Comparison of ENCODE assay signal across 11 cellular contexts in the genomic region with DNA sequence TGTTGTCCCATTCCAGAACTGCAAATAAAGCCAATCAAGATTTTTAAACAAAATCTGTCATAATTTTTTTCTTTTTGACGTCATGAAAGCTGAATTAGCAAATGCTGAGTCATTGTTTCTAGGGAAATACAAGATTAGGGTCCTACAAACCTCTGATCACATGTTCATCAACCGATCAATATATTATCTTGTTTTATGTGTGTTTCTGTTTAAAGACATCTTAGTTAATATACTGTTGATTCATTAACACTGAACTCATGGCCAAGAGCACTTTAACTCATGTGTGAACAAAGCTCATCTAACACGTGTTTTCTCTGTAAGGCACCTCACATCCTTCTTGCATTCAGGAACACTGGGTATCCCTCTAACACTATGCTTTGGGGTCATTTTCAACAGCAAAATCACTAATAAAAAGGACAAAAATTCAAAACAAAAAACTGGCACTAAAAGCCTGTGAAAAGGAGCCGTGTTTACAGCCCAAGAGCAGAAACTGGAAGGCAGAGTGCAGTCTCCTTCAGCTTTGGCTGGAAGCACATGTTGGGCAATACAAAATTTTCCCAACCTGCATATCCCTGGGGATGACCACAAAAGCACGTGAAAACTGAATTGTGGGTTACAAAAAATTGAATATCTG.
DNase-seq lines count a peak whose midpoint lies in the region; ATAC-seq and TF ChIP-seq lines count a peak whose summit lies in the region.
"Had no signal": no experiment of that assay in that cellular context is flagged by ENCODE, and none has a peak within 500 bp of the region (broad histone marks: within the 10 kb centered on the region; RNA-seq: fewer than 3 reads in every experiment).

No MANE protein-coding gene starts in this region.

- H3K9me2 ChIP-seq in Karpas-422 (replicated peaks; ENCODE audit: insufficient read depth, low read length) = no peaks in the 10 kb centered on the region

- H3K4me1 ChIP-seq in Karpas-422 (ENCODE audit: low read length) (peaks cover 59% of the 10 kb centered on the region), liver (ENCODE audit: control insufficient read depth in 4 of 4, insufficient read depth in 4 of 4, low read length in 3 of 4) (peaks cover 6 to 25% (median 12%) of the 10 kb centered on the region in 4 donors), thoracic aorta (ENCODE audit: control insufficient read depth in 1 of 2, low read depth in 2 of 2) (peaks cover 14 to 26% of the 10 kb centered on the region in 2 donors)

- H3K9ac ChIP-seq in Karpas-422 (ENCODE audit: low read length) = peak overlapping the region; percentile 1; the same call in 1 of the 2 replicates
- peak overlapping the region in 1 of 2 donors; percentile 89 for H3K9ac ChIP-seq in liver (ENCODE audit: low read depth in 1 of 2, low read length in 2 of 2)

- peak; percentile 94 for ATAC-seq in thoracic aorta (ENCODE audit: insufficient number of reproducible peaks, low FRiP score, low read depth)
- ATAC-seq: activated CD4-positive, CD25-positive, alpha-beta regulatory T cell treated with anti-CD3 and anti-CD28 coated beads, Interleukin-2, amount 50 U/mL, for 24 hours had no signal

- TF ChIP-seq CTCF in epithelial cell of esophagus (IDR thresholded peaks at IDR 0.05; ENCODE audit: insufficient read depth, low read depth, low read length, missing control alignments) = no peak
- no peak for TF ChIP-seq CTCF in liver (IDR thresholded peaks at IDR 0.05; ENCODE audit: low read depth, low read length, missing input control)
- no peak for TF ChIP-seq CTCF in thoracic aorta (IDR thresholded peaks at IDR 0.05)

- H3K27ac ChIP-seq in Karpas-422 (ENCODE audit: low read length) = peak overlapping the region; percentile 46
- H3K27ac ChIP-seq in liver (ENCODE audit: low read depth in 1 of 2, low read length in 2 of 2) = peak overlapping the region; percentile 84 to 93
- peak overlapping the region; percentile 53 to 70 for H3K27ac ChIP-seq in thoracic aorta

- peak; percentile 46 to 72 for TF ChIP-seq RAD21 in liver (IDR thresholded peaks at IDR 0.05)

- H3K36me3 ChIP-seq in Karpas-422 (ENCODE audit: insufficient read depth, low read length) (no peaks in the 10 kb centered on the region), liver (ENCODE audit: control insufficient read depth in 4 of 4, insufficient read depth in 3 of 4, low read depth in 1 of 4, low read length in 3 of 4) (no peaks in the 10 kb centered on the region), thoracic aorta (no peaks in the 10 kb centered on the region)

- H3K9me3 ChIP-seq in Karpas-422 (ENCODE audit: low read length) (no peaks in the 10 kb centered on the region), liver (ENCODE audit: control insufficient read depth in 4 of 4, low read length in 3 of 4) (no peaks in the 10 kb centered on the region), thoracic aorta (no peaks in the 10 kb centered on the region)

- no peaks in the 10 kb centered on the region for H3K27me3 ChIP-seq in Karpas-422 (ENCODE audit: low read length)
- H3K27me3 ChIP-seq in liver (ENCODE audit: control insufficient read depth in 4 of 4, insufficient read depth in 4 of 4, low read length in 3 of 4) = no peaks in the 10 kb centered on the region
- H3K27me3 ChIP-seq in thoracic aorta (replicated peaks; ENCODE audit: insufficient read depth) = no peaks in the 10 kb centered on the region

- no peak overlapping the region for H3K4me3 ChIP-seq in Karpas-422 (ENCODE audit: low read length)
- no peak overlapping the region for H3K4me3 ChIP-seq in epithelial cell of esophagus (ENCODE audit: low read length)
- no peak overlapping the region for H3K4me3 ChIP-seq in liver (ENCODE audit: low read depth in 1 of 3, low read length in 3 of 3)
- no peak overlapping the region for H3K4me3 ChIP-seq in thoracic aorta

- no peak overlapping the region for H3K4me2 ChIP-seq in Karpas-422 (ENCODE audit: low read depth, low read length, poor library complexity, severe bottlenecking)

- DNase-seq in Karpas-422 (peak; percentile 49), epithelial cell of esophagus (ENCODE audit: low read depth) (peak; percentile 45), thoracic aorta (ENCODE audit: low spot score) (no peak), NCI-H1930 (lab: John Stamatoyannopoulos, UW) (no peak), GDM1 (lab: John Stamatoyannopoulos, UW) (no peak), DMS53 (lab: John Stamatoyannopoulos, UW) (no peak)
- DNase-seq: activated gamma-delta T cell treated with Interleukin-2 at 50 U/mL for 16 hours, EL, NCI-H2081 had no signal

- H2AFZ ChIP-seq in Karpas-422 (ENCODE audit: low read length) = no peak overlapping the region

- peaks cover 42% of the 10 kb centered on the region for H3K79me2 ChIP-seq in Karpas-422 (ENCODE audit: low read length)

- WGBS in liver = 31% methylated on average over 5 of the region's 5 CpGs

- H4K20me1 ChIP-seq in Karpas-422 (ENCODE audit: insufficient read depth, low read depth, low read length) = no peaks in the 10 kb centered on the region

TF ChIP-seq in liver, 16 proteins besides CTCF, POLR2A, EP300 and RAD21:
- TF ChIP-seq NR2F2 (IDR thresholded peaks at IDR 0.05) (no peak), HNF4A (conservative IDR thresholded peaks at IDR 0.05) (peak; percentile 45 to 56), HNF4G (IDR thresholded peaks at IDR 0.05) (no peak), FOXA2 (IDR thresholded peaks at IDR 0.05) (no peak), GABPA (IDR thresholded peaks at IDR 0.05 in 1 of 2, conservative IDR thresholded peaks at IDR 0.05 in 1 of 2) (no peak), RXRA (IDR thresholded peaks at IDR 0.05) (peak in 1 of 2 donors; percentile 73), JUND (IDR thresholded peaks at IDR 0.05) (no peak), SP1 (IDR thresholded peaks at IDR 0.05) (no peak), FOXA1 (IDR thresholded peaks at IDR 0.05) (no peak), YY1 (IDR thresholded peaks at IDR 0.05) (peak; percentile 58), TAF1 (conservative IDR thresholded peaks at IDR 0.05) (no peak), EGR1 (IDR thresholded peaks at IDR 0.05; ENCODE audit: low read depth in 2 of 2) (peak in 1 of 2 donors; percentile 44)
- TF ChIP-seq, protein P1, sequence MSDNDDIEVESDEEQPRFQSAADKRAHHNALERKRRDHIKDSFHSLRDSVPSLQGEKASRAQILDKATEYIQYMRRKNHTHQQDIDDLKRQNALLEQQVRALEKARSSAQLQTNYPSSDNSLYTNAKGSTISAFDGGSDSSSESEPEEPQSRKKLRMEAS (IDR thresholded peaks at IDR 0.05) = peak; percentile 64
- TF ChIP-seq, protein P2, sequence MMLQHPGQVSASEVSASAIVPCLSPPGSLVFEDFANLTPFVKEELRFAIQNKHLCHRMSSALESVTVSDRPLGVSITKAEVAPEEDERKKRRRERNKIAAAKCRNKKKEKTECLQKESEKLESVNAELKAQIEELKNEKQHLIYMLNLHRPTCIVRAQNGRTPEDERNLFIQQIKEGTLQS (IDR thresholded peaks at IDR 0.05) = no peak
- TF ChIP-seq, protein P3, sequence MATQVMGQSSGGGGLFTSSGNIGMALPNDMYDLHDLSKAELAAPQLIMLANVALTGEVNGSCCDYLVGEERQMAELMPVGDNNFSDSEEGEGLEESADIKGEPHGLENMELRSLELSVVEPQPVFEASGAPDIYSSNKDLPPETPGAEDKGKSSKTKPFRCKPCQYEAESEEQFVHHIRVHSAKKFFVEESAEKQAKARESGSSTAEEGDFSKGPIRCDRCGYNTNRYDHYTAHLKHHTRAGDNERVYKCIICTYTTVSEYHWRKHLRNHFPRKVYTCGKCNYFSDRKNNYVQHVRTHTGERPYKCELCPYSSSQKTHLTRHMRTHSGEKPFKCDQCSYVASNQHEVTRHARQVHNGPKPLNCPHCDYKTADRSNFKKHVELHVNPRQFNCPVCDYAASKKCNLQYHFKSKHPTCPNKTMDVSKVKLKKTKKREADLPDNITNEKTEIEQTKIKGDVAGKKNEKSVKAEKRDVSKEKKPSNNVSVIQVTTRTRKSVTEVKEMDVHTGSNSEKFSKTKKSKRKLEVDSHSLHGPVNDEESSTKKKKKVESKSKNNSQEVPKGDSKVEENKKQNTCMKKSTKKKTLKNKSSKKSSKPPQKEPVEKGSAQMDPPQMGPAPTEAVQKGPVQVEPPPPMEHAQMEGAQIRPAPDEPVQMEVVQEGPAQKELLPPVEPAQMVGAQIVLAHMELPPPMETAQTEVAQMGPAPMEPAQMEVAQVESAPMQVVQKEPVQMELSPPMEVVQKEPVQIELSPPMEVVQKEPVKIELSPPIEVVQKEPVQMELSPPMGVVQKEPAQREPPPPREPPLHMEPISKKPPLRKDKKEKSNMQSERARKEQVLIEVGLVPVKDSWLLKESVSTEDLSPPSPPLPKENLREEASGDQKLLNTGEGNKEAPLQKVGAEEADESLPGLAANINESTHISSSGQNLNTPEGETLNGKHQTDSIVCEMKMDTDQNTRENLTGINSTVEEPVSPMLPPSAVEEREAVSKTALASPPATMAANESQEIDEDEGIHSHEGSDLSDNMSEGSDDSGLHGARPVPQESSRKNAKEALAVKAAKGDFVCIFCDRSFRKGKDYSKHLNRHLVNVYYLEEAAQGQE (IDR thresholded peaks at IDR 0.05) = peak; percentile 73
- TF ChIP-seq, protein P4, sequence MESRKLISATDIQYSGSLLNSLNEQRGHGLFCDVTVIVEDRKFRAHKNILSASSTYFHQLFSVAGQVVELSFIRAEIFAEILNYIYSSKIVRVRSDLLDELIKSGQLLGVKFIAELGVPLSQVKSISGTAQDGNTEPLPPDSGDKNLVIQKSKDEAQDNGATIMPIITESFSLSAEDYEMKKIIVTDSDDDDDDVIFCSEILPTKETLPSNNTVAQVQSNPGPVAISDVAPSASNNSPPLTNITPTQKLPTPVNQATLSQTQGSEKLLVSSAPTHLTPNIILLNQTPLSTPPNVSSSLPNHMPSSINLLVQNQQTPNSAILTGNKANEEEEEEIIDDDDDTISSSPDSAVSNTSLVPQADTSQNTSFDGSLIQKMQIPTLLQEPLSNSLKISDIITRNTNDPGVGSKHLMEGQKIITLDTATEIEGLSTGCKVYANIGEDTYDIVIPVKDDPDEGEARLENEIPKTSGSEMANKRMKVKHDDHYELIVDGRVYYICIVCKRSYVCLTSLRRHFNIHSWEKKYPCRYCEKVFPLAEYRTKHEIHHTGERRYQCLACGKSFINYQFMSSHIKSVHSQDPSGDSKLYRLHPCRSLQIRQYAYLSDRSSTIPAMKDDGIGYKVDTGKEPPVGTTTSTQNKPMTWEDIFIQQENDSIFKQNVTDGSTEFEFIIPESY (IDR thresholded peaks at IDR 0.05) = peak; percentile 51

Comparison
In these comparisons a context has a peak if more than half of its experiments do, and no peak if none do; other contexts are left out.
1. DNase-seq: peak in Karpas-422 (single experiment) and epithelial cell of esophagus (single experiment); none in thoracic aorta (single experiment), NCI-H1930 (0 of 2), GDM1 (single experiment) and DMS53 (single experiment).
2. Peak in every context shown above with its lines, with median percentiles within 50 percentile points of each other: H3K27ac ChIP-seq.